ENCODE assay signal across 32 cellular contexts in the genomic region with DNA sequence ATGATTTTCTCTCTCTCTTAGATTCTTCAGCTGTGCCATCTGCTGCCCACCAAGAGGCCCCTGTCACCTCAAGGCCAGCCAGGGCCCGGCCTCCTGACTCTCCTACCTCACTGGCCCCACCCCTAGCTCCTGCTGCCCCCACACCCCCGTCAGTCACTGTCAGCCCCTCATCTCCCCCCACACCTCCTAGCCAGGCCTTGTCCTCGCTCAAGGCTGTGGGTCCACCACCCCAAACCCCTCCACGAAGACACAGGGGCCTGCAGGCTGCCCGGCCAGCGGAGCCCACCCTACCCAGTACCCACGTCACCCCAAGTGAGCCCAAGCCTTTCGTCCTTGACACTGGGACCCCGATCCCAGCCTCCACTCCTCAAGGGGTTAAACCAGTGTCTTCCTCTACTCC. TPM values are rescaled to one million over a fixed set of nuclear protein-coding genes. Genes with fewer than 3 reads are reported as not detected.
"Had no signal": no experiment of that assay in that cellular context is flagged by ENCODE, and none has a peak within 500 bp of the region (broad histone marks: within the 10 kb centered on the region; RNA-seq: fewer than 3 reads in every experiment).

No MANE protein-coding gene starts in this region.

- H3K4me3 ChIP-seq: adrenal gland, body of pancreas, colonic mucosa, dorsolateral prefrontal cortex had no signal

- DNase-seq: activated CD4-positive, alpha-beta memory T cell treated with anti-CD3 and anti-CD28 coated beads for 36 hours; activated CD4-positive, alpha-beta T cell treated with anti-CD3 and anti-CD28 coated beads for 36 hours; activated CD4-positive, alpha-beta T cell treated with anti-CD3 and anti-CD28 coated beads, Interleukin-2, amount 10 ng/mL, durations not matched to agents 24 days and 14 days; activated CD4-positive, CD25-positive, alpha-beta regulatory T cell; activated CD4-positive, CD25-positive, alpha-beta regulatory T cell treated with anti-CD3 and anti-CD28 coated beads, Interleukin-2, amount 50 U/mL, for 72 hours; activated CD8-positive, alpha-beta memory T cell treated with anti-CD3 and anti-CD28 coated beads, Interleukin-2, amount 10 ng/mL, durations not matched to agents 7 days and 5 days; activated CD8-positive, alpha-beta memory T cell treated with anti-CD3 and anti-CD28 coated beads, Interleukin-2, amount 50 U/mL, for 4 hours; activated CD8-positive, alpha-beta T cell treated with anti-CD3 and anti-CD28 coated beads, Interleukin-2, amount 10 ng/mL, durations not matched to agents 7 days and 5 days; activated effector memory CD4-positive, alpha-beta T cell treated with anti-CD3 and anti-CD28 coated beads, Interleukin-2, amount 50 U/mL, for 16 hours; activated naive CD4-positive, alpha-beta T cell treated with anti-CD3 and anti-CD28 coated beads for 36 hours; activated naive CD8-positive, alpha-beta T cell treated with anti-CD3 and anti-CD28 coated beads for 36 hours; activated naive CD8-positive, alpha-beta T cell treated with anti-CD3 and anti-CD28 coated beads, Interleukin-2, amount 50 U/mL, for 24 hours; activated T-cell treated with anti-CD3 and anti-CD28 coated beads, Interleukin-2, amount 50 U/mL, for 1 hour; activated T-cell treated with anti-CD3 and anti-CD28 coated beads, Interleukin-2, amount 50 U/mL, for 48 hours; adrenal gland; amygdala; aorta; body of pancreas; central memory CD4-positive, alpha-beta T cell; cerebellar nuclear complex; colonic mucosa; dorsolateral prefrontal cortex; effector memory CD4-positive, alpha-beta T cell; endodermal cell; foreskin keratinocyte; head of caudate nucleus; T-helper 2 cell had no signal

- H3K36me3 ChIP-seq: adrenal gland, colonic mucosa had no signal

- H3K27ac ChIP-seq: adrenal gland, body of pancreas, colonic mucosa, dorsolateral prefrontal cortex, foreskin keratinocyte had no signal

- ATAC-seq: activated CD4-positive, alpha-beta T cell treated with anti-CD3 and anti-CD28 coated beads for 36 hours; activated CD8-positive, alpha-beta memory T cell treated with anti-CD3 and anti-CD28 coated beads, Interleukin-2, amount 10 ng/mL, durations not matched to agents 7 days and 5 days; activated CD8-positive, alpha-beta T cell treated with anti-CD3 and anti-CD28 coated beads, Interleukin-2, amount 10 ng/mL, durations not matched to agents 7 days and 5 days; activated naive CD8-positive, alpha-beta T cell treated with anti-CD3 and anti-CD28 coated beads, Interleukin-2, amount 50 U/mL, for 24 hours; body of pancreas; esophagus mucosa; foreskin keratinocyte had no signal

- H3K9me3 ChIP-seq: adrenal gland, body of pancreas, colonic mucosa had no signal

- H3K4me1 ChIP-seq: colonic mucosa, foreskin keratinocyte had no signal

RNA-seq across cellular contexts. Expression of gene ASIC4, which starts 25.0 kb away (rescaled TPM):
- total RNA-seq: activated CD4-positive, alpha-beta T cell treated with anti-CD3 and anti-CD28 coated beads for 36 hours; activated CD4-positive, alpha-beta T cell treated with anti-CD3 and anti-CD28 coated beads, Interleukin-2, amount 10 ng/mL, durations not matched to agents 24 days and 14 days; activated CD8-positive, alpha-beta memory T cell treated with anti-CD3 and anti-CD28 coated beads for 36 hours; activated CD8-positive, alpha-beta T cell treated with anti-CD3 and anti-CD28 coated beads, Interleukin-2, amount 10 ng/mL, durations not matched to agents 7 days and 5 days; activated naive CD4-positive, alpha-beta T cell treated with anti-CD3 and anti-CD28 coated beads for 36 hours; activated naive CD8-positive, alpha-beta T cell treated with anti-CD3 and anti-CD28 coated beads for 36 hours; activated T-helper 2 cell treated with anti-CD3 and anti-CD28 coated beads, Interferon-gamma antibody, Interleukin-2, Interleukin-4, amounts not matched to agents 10 μg/mL and 5 μg/mL and 100 μg/mL, durations not matched to agents 14 hours and 24 hours and 36 hours; body of pancreas; epithelial cell of proximal tubule; esophagus mucosa; foreskin keratinocyte; T-helper 1 cell treated with Interleukin-12 subunit alpha and Interleukin-12 subunit beta and Interleukin-4 antibody, amounts not matched to agents 30 ng/mL and 1 ng/mL, for 36 hours had no signal
- polyA plus RNA-seq: foreskin keratinocyte had no signal

RNA-seq across cellular contexts. Expression of gene SPEG, which starts 54.7 kb away (rescaled TPM):
- total RNA-seq: activated T-helper 2 cell treated with anti-CD3 and anti-CD28 coated beads, Interferon-gamma antibody, Interleukin-2, Interleukin-4, amounts not matched to agents 10 μg/mL and 5 μg/mL and 100 μg/mL, durations not matched to agents 14 hours and 24 hours and 36 hours had no signal
